ENCODE assay signal across 16 cellular contexts in the genomic region with DNA sequence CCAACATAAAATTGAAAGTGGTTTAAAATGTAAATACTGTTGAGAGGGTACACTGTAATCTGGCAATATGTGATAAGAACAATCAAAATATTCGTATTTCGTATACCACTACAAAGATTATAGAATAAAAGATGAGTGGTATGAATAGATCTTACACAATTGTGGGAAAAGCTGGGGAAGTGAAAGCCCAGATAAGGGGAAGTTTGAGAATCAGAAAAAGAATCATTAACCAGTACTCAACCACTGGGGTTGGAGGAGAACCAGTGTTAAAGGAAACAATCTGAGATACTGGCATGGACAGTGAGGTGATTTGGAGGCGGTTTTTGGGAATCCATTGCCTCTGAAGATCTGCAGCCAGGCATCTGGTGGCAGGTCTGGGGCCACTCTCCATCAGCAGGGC. TPM values are rescaled to one million over a fixed set of nuclear protein-coding genes. Genes with fewer than 3 reads are reported as not detected.
DNase-seq lines count a peak whose midpoint lies in the region; ATAC-seq and TF ChIP-seq lines count a peak whose summit lies in the region.
"Had no signal": no experiment of that assay in that cellular context is flagged by ENCODE, and none has a peak within 500 bp of the region (broad histone marks: within the 10 kb centered on the region; RNA-seq: fewer than 3 reads in every experiment).

No MANE protein-coding gene starts in this region.

- intact Hi-C loops in dendritic cell treated with granulocyte-macrophage colony-stimulating factor and Interleukin-4, amounts not matched to agents 40 ng/mL and 50 ng/mL, for 4 days (cut with micrococcal nuclease): no loop called here
- intact Hi-C loops in activated CD8-positive, alpha-beta T cell treated with anti-CD3 and anti-CD28 coated beads for 36 hours (cut with micrococcal nuclease): no loop called here

- no peak for TF ChIP-seq CTCF in activated CD8-positive, alpha-beta T cell treated with anti-CD3 and anti-CD28 coated beads for 36 hours (IDR thresholded peaks at IDR 0.05)

- peak overlapping the region; percentile 58 for H3K27ac Mint-ChIP-seq in dendritic cell treated with granulocyte-macrophage colony-stimulating factor and Interleukin-4, amounts not matched to agents 40 ng/mL and 50 ng/mL, for 4 days
- H3K27ac Mint-ChIP-seq in activated CD8-positive, alpha-beta T cell treated with anti-CD3 and anti-CD28 coated beads for 36 hours: no peak overlapping the region
- H3K27ac Mint-ChIP-seq: neural progenitor cell had no signal

- H3K27me3 Mint-ChIP-seq in dendritic cell treated with granulocyte-macrophage colony-stimulating factor and Interleukin-4, amounts not matched to agents 40 ng/mL and 50 ng/mL, for 4 days: peaks cover 41% of the 10 kb centered on the region
- peaks cover 4% of the 10 kb centered on the region for H3K27me3 Mint-ChIP-seq in activated CD8-positive, alpha-beta T cell treated with anti-CD3 and anti-CD28 coated beads for 36 hours

- H3K4me3 Mint-ChIP-seq in dendritic cell treated with granulocyte-macrophage colony-stimulating factor and Interleukin-4, amounts not matched to agents 40 ng/mL and 50 ng/mL, for 4 days: no peak overlapping the region
- no peak overlapping the region for H3K4me3 Mint-ChIP-seq in activated CD8-positive, alpha-beta T cell treated with anti-CD3 and anti-CD28 coated beads for 36 hours
- H3K4me3 Mint-ChIP-seq: neural progenitor cell had no signal

- ATAC-seq in GM18868 (IDR thresholded peaks at IDR 0.05; ENCODE audit: unreplicated experiment): peak; percentile 50
- peak; percentile 57 for ATAC-seq in GM21786 (IDR thresholded peaks at IDR 0.05; ENCODE audit: unreplicated experiment)
- ATAC-seq in HG03354 (IDR thresholded peaks at IDR 0.05; ENCODE audit: poor library complexity, severe bottlenecking, unreplicated experiment): peak; percentile 85
- ATAC-seq in activated CD8-positive, alpha-beta T cell treated with anti-CD3 and anti-CD28 coated beads for 36 hours: no peak
- no peak for ATAC-seq in activated CD4-positive, CD25-positive, alpha-beta regulatory T cell treated with anti-CD3 and anti-CD28 coated beads, Interleukin-2, amount 50 U/mL, for 24 hours
- ATAC-seq: gastroesophageal sphincter, left cardiac atrium had no signal

- in situ Hi-C loops in KBM-7 (cut with MboI; ENCODE audit: low pct_unique_long_range_greater_than_20kb, low sequenced_read_pairs): no loop called here

- H3K36me3 Mint-ChIP-seq in dendritic cell treated with granulocyte-macrophage colony-stimulating factor and Interleukin-4, amounts not matched to agents 40 ng/mL and 50 ng/mL, for 4 days (ENCODE audit: low read depth): no peaks in the 10 kb centered on the region
- H3K36me3 Mint-ChIP-seq in activated CD8-positive, alpha-beta T cell treated with anti-CD3 and anti-CD28 coated beads for 36 hours (ENCODE audit: low read depth): no peaks in the 10 kb centered on the region
- H3K36me3 Mint-ChIP-seq: neural progenitor cell had no signal

- peaks cover 45% of the 10 kb centered on the region for H3K4me1 Mint-ChIP-seq in dendritic cell treated with granulocyte-macrophage colony-stimulating factor and Interleukin-4, amounts not matched to agents 40 ng/mL and 50 ng/mL, for 4 days (ENCODE audit: low read depth)
- H3K4me1 Mint-ChIP-seq in activated CD8-positive, alpha-beta T cell treated with anti-CD3 and anti-CD28 coated beads for 36 hours (ENCODE audit: low read depth): no peaks in the 10 kb centered on the region
- H3K4me1 Mint-ChIP-seq: neural progenitor cell had no signal

- no peaks in the 10 kb centered on the region for H3K9me3 Mint-ChIP-seq in dendritic cell treated with granulocyte-macrophage colony-stimulating factor and Interleukin-4, amounts not matched to agents 40 ng/mL and 50 ng/mL, for 4 days
- no peaks in the 10 kb centered on the region for H3K9me3 Mint-ChIP-seq in activated CD8-positive, alpha-beta T cell treated with anti-CD3 and anti-CD28 coated beads for 36 hours
- H3K9me3 Mint-ChIP-seq: neural progenitor cell had no signal

- CTCF ChIA-PET in activated CD8-positive, alpha-beta T cell treated with anti-CD3 and anti-CD28 coated beads for 36 hours (lab: Charles Lee): no interaction called here

- DNase-seq in KBM-7 (no peak), NCI-H146 treated with DMSO at 0.1 percent for 48 hours (lab: John Stamatoyannopoulos, UW; ENCODE audit: unreplicated experiment) (no peak)
- DNase-seq in activated CD8-positive, alpha-beta T cell treated with anti-CD3 and anti-CD28 coated beads for 36 hours: no peak
- DNase-seq: activated T-cell treated with anti-CD3 and anti-CD28 coated beads, Interleukin-2, amount 50 U/mL, for 1 hour; effector memory CD4-positive, alpha-beta T cell; left cardiac atrium; MG63; NCI-H510A treated with DMSO at 0.1 percent for 48 hours; Right ventricle myocardium superior had no signal

- POLR2A ChIA-PET in activated CD8-positive, alpha-beta T cell treated with anti-CD3 and anti-CD28 coated beads for 36 hours (lab: Charles Lee): no interaction called here

RNA-seq across cellular contexts. Expression of a gene that starts 59.7 kb away (rescaled TPM):
- total RNA-seq in activated CD8-positive, alpha-beta T cell treated with anti-CD3 and anti-CD28 coated beads for 36 hours: under 1 TPM; 0.05 to 0.27 TPM

Comparison
In these comparisons a context has a peak if more than half of its experiments do, and no peak if none do; other contexts are left out.
1. ATAC-seq: peak in GM18868 (single experiment), GM21786 (single experiment) and HG03354 (single experiment); none in activated CD8-positive, alpha-beta T cell treated with anti-CD3 and anti-CD28 coated beads for 36 hours (single experiment) and activated CD4-positive, CD25-positive, alpha-beta regulatory T cell treated with anti-CD3 and anti-CD28 coated beads, Interleukin-2, amount 50 U/mL, for 24 hours (0 of 2).